35 cellular contexts compared by ENCODE assay signal in the genomic region with DNA sequence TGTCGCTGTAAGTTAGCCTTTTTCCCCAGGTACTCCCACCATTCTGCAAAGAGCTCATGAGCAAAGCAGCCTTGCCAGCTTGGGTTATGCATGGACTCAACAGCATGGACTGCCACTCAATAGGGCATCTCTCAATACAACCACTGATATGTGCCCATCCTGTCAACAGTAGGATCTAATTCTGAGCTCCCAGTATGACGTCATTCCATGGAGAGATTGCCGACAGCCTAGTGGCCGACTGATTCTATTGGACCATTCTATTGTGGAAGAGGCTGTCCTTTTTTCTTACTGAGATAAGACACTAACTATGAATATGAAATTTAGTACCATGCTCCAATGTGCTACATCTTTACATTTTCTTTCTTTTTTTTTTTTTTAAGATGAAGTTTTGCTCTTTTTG.
"Had no signal": no experiment of that assay in that cellular context is flagged by ENCODE, and none has a peak within 500 bp of the region (broad histone marks: within the 10 kb centered on the region; RNA-seq: fewer than 3 reads in every experiment).

No MANE protein-coding gene starts in this region.

- H3K36me3 ChIP-seq: MG63 had no signal

- H3K9me3 ChIP-seq: MG63 had no signal

- H3K4me3 ChIP-seq: MG63 had no signal

- DNase-seq: Karpas-422, Kasumi-1, MG63, MM.1S, MV-4-11, NCI-H1048, NCI-H1092, NCI-H1092 treated with DMSO at 0.1 percent for 48 hours, NCI-H1105, NCI-H1105 treated with DMSO at 0.1 percent for 48 hours, NCI-H1417, NCI-H1417 treated with DMSO at 0.1 percent for 48 hours, NCI-H1436, NCI-H1436 treated with DMSO at 0.1 percent for 48 hours, NCI-H146, NCI-H1694, NCI-H1694 treated with DMSO at 0.1 percent for 48 hours, NCI-H187, NCI-H187 treated with DMSO at 0.1 percent for 48 hours, NCI-H1930, NCI-H2029, NCI-H2029 treated with DMSO at 0.1 percent for 48 hours, NCI-H2081 treated with DMSO at 0.1 percent for 48 hours, NCI-H2107, NCI-H2171, NCI-H2171 treated with DMSO at 0.1 percent for 48 hours, NCI-H2227 treated with DMSO at 0.1 percent for 48 hours, NCI-H226, NCI-H345, NCI-H446, NCI-H446 treated with DMSO at 0.1 percent for 48 hours, NCI-H510A, NCI-H510A treated with DMSO at 0.1 percent for 48 hours, NCI-H524, NCI-H524 treated with DMSO at 0.1 percent for 48 hours had no signal

- H3K27me3 ChIP-seq: MG63 had no signal
